In genomic region chr1:156019946-156020292, GRCh38 we compare ENCODE assay signal across 9 cellular contexts. TPM values are rescaled to one million over a fixed set of nuclear protein-coding genes. Genes with fewer than 3 reads are reported as not detected.
DNase-seq lines count a peak whose midpoint lies in the region; ATAC-seq and TF ChIP-seq lines count a peak whose summit lies in the region.
"Had no signal": no experiment of that assay in that cellular context is flagged by ENCODE, and none has a peak within 500 bp of the region (broad histone marks: within the 10 kb centered on the region; RNA-seq: fewer than 3 reads in every experiment).

No MANE protein-coding gene starts in this region.

- TF ChIP-seq CTCF in BJ (IDR thresholded peaks at IDR 0.05; ENCODE audit: insufficient read depth, low read depth, low read length): no peak
- no peak for TF ChIP-seq CTCF in dorsolateral prefrontal cortex (IDR thresholded peaks at IDR 0.05 in 54 of 56, conservative IDR thresholded peaks at IDR 0.05 in 2 of 56; ENCODE audit: low read depth in 1 of 56, partially characterized antibody in 56 of 56)

- POLR2A ChIA-PET in BJ (lab: Charles Lee): interaction anchor here (0.6 kb wide), 1 partner anchor 57 kb away, joined by 8 read pairs; no protein-coding TSS in a partner anchor

- H4K20me1 ChIP-seq in Karpas-422 (ENCODE audit: insufficient read depth, low read depth, low read length): peaks cover 6% of the 10 kb centered on the region; the same call in 1 of the 2 replicates

- H3K4me1 Mint-ChIP-seq in natural killer cell treated with Interleukin-12 subunit alpha and Interleukin-12 subunit beta and Interleukin-15 and Interleukin-18, amount 100 ng/mL, for 72 hours (ENCODE audit: low read depth in 2 of 2): peaks cover 24 to 29% of the 10 kb centered on the region in 2 donors

- H2AFZ ChIP-seq in Karpas-422 (ENCODE audit: low read length): no peak overlapping the region

- peaks cover 24% of the 10 kb centered on the region for H3K36me3 Mint-ChIP-seq in natural killer cell treated with Interleukin-12 subunit alpha and Interleukin-12 subunit beta and Interleukin-15 and Interleukin-18, amount 100 ng/mL, for 72 hours

- H3K27ac ChIP-seq in Karpas-422 (ENCODE audit: low read length) (no peak overlapping the region), dorsolateral prefrontal cortex (peak overlapping the region in 21 of 59 donors; percentile 52 to 92 (median 79))

- H3K4me3 Mint-ChIP-seq in natural killer cell treated with Interleukin-12 subunit alpha and Interleukin-12 subunit beta and Interleukin-15 and Interleukin-18, amount 100 ng/mL, for 72 hours: peak overlapping the region; percentile 93

- peak overlapping the region; percentile 99 for H3K4me2 ChIP-seq in Karpas-422 (ENCODE audit: low read depth, low read length, poor library complexity, severe bottlenecking)

- H3K27me3 Mint-ChIP-seq in natural killer cell treated with Interleukin-12 subunit alpha and Interleukin-12 subunit beta and Interleukin-15 and Interleukin-18, amount 100 ng/mL, for 72 hours: peaks cover under 1 to 3% of the 10 kb centered on the region in 2 donors

- no peaks in the 10 kb centered on the region; the same call in 1 of the 2 replicates for H3K27me3 ChIP-seq in BJ (ENCODE audit: control insufficient read depth, insufficient read depth, low read length)
- no peaks in the 10 kb centered on the region for H3K27me3 ChIP-seq in Karpas-422 (ENCODE audit: low read length)
- no peaks in the 10 kb centered on the region for H3K27me3 ChIP-seq in dorsolateral prefrontal cortex

- no peaks in the 10 kb centered on the region for H3K9me2 ChIP-seq in Karpas-422 (replicated peaks; ENCODE audit: insufficient read depth, low read length)

- H3K4me3 ChIP-seq in BJ (ENCODE audit: low read depth, low read length) (peak overlapping the region; percentile 71), Karpas-422 (ENCODE audit: low read length) (peak overlapping the region; percentile 98), dorsolateral prefrontal cortex (peak overlapping the region; percentile 59 to 96 (median 86))

- no peaks in the 10 kb centered on the region for H3K9me3 Mint-ChIP-seq in natural killer cell treated with Interleukin-12 subunit alpha and Interleukin-12 subunit beta and Interleukin-15 and Interleukin-18, amount 100 ng/mL, for 72 hours

- DNase-seq in BJ (ENCODE audit: low read depth): no peak
- no peak for DNase-seq in Karpas-422
- no peak for DNase-seq in dorsolateral prefrontal cortex
- DNase-seq in natural killer cell treated with Interleukin-12 subunit alpha and Interleukin-12 subunit beta and Interleukin-15 and Interleukin-18, amount 100 ng/mL, for 72 hours (ENCODE audit: low spot score): no peak
- DNase-seq in H4 (ENCODE audit: low spot score): no peak
- no peak for DNase-seq in NCI-H1092 treated with DMSO at 0.1 percent for 48 hours (lab: John Stamatoyannopoulos, UW)
- no peak for DNase-seq in HuH-7.5 (ENCODE audit: low spot score)
- DNase-seq: NCI-H526 had no signal

- peaks cover 12% of the 10 kb centered on the region for H3K4me1 ChIP-seq in Karpas-422 (ENCODE audit: low read length)

- peaks cover 27% of the 10 kb centered on the region for H3K79me2 ChIP-seq in Karpas-422 (ENCODE audit: low read length)

- peak overlapping the region; percentile 91 for H3K9ac ChIP-seq in Karpas-422 (ENCODE audit: low read length)

- intact Hi-C loops in dorsolateral prefrontal cortex (cut with DNase I): loop anchor here in 1 of 2 donors (2.0 kb wide), 1 partner anchor 63 kb away; the partner anchor contains the start of gene MEX3A

- no peaks in the 10 kb centered on the region for H3K9me3 ChIP-seq in Karpas-422 (ENCODE audit: low read length)

- peak overlapping the region; percentile 76 to 80 for H3K27ac Mint-ChIP-seq in natural killer cell treated with Interleukin-12 subunit alpha and Interleukin-12 subunit beta and Interleukin-15 and Interleukin-18, amount 100 ng/mL, for 72 hours

- CTCF ChIA-PET in BJ (lab: Yijun Ruan, JAX): interaction anchor here (1.0 to 1.3 kb wide), 2 partner anchors 33 to 46 kb away, joined by 3 read pairs; no protein-coding TSS in a partner anchor

- no peak for ATAC-seq in natural killer cell treated with Interleukin-12 subunit alpha and Interleukin-12 subunit beta and Interleukin-15 and Interleukin-18, amount 100 ng/mL, for 72 hours
- no peak for ATAC-seq in GM19397 (IDR thresholded peaks at IDR 0.05; ENCODE audit: unreplicated experiment)

- H3K36me3 ChIP-seq in BJ (ENCODE audit: control insufficient read depth, insufficient read depth, low read length) (no peaks in the 10 kb centered on the region), Karpas-422 (ENCODE audit: insufficient read depth, low read length) (peaks cover 10% of the 10 kb centered on the region; the same call in 1 of the 2 replicates)

RNA-seq across cellular contexts. Expression of gene SSR2, which starts 0.8 kb away (rescaled TPM):
- 891 and 935 TPM in 2 replicates for polyA plus RNA-seq in BJ (2011; rRNA removed)
- 171 and 320 TPM in 2 replicates for polyA minus RNA-seq in BJ (2011; rRNA and poly(A)+ RNA removed)
- total RNA-seq in Karpas-422 (2014; rRNA removed; shearing (Covaris generic); ENCODE audit: low replicate concordance): 145 and 205 TPM in 2 replicates
- total RNA-seq in dorsolateral prefrontal cortex: 10 to 100 TPM; 55.2 to 94.2 (median 71.4) TPM
- 100 to 1,000 TPM; 240 to 299 TPM for total RNA-seq in natural killer cell treated with Interleukin-12 subunit alpha and Interleukin-12 subunit beta and Interleukin-15 and Interleukin-18, amount 100 ng/mL, for 72 hours
- 874 and 1,103 TPM in 2 replicates for total RNA-seq in H4 (2014; rRNA removed; shearing (Covaris generic))

RNA-seq across cellular contexts. Expression of gene UBQLN4, which starts 33.7 kb away (rescaled TPM):
- polyA plus RNA-seq in BJ (2011; rRNA removed): 25.7 and 28.3 TPM in 2 replicates
- 23.6 and 36.3 TPM in 2 replicates for polyA minus RNA-seq in BJ (2011; rRNA and poly(A)+ RNA removed)
- 29.1 and 37.9 TPM in 2 replicates for total RNA-seq in Karpas-422 (2014; rRNA removed; shearing (Covaris generic); ENCODE audit: low replicate concordance)
- total RNA-seq in dorsolateral prefrontal cortex: 10 to 100 TPM; 43.3 to 88.3 (median 64.8) TPM
- 10 to 100 TPM; 30.4 to 51.4 TPM for total RNA-seq in natural killer cell treated with Interleukin-12 subunit alpha and Interleukin-12 subunit beta and Interleukin-15 and Interleukin-18, amount 100 ng/mL, for 72 hours
- total RNA-seq in H4 (2014; rRNA removed; shearing (Covaris generic)): 23.0 and 24.4 TPM in 2 replicates

RNA-seq across cellular contexts. Expression of gene LAMTOR2, which starts 34.7 kb away (rescaled TPM):
- 60.0 and 77.4 TPM in 2 replicates for polyA plus RNA-seq in BJ (2011; rRNA removed)
- 23.9 and 33.8 TPM in 2 replicates for polyA minus RNA-seq in BJ (2011; rRNA and poly(A)+ RNA removed)
- total RNA-seq in Karpas-422 (2014; rRNA removed; shearing (Covaris generic); ENCODE audit: low replicate concordance): 106 and 167 TPM in 2 replicates
- total RNA-seq in dorsolateral prefrontal cortex: 10 to 100 TPM; 26.8 to 59.6 (median 43.5) TPM
- total RNA-seq in natural killer cell treated with Interleukin-12 subunit alpha and Interleukin-12 subunit beta and Interleukin-15 and Interleukin-18, amount 100 ng/mL, for 72 hours: 10 to 100 TPM; 34.0 to 35.6 TPM
- total RNA-seq in H4 (2014; rRNA removed; shearing (Covaris generic)): 66.7 and 84.8 TPM in 2 replicates

RNA-seq across cellular contexts. Expression of gene RAB25, which starts 41.0 kb away (rescaled TPM):
- polyA plus RNA-seq in BJ (2011; rRNA removed): not detected in 2 replicates
- not detected in 2 replicates for polyA minus RNA-seq in BJ (2011; rRNA and poly(A)+ RNA removed)
- not detected in 2 replicates for total RNA-seq in Karpas-422 (2014; rRNA removed; shearing (Covaris generic); ENCODE audit: low replicate concordance)
- 1 to 10 TPM in 44 of 120 experiments, under 1 TPM in 36, not detected in 40; 0.44 to 3.3 (median 1.0) TPM for total RNA-seq in dorsolateral prefrontal cortex
- total RNA-seq in natural killer cell treated with Interleukin-12 subunit alpha and Interleukin-12 subunit beta and Interleukin-15 and Interleukin-18, amount 100 ng/mL, for 72 hours: not detected
- total RNA-seq in H4 (2014; rRNA removed; shearing (Covaris generic)): 0.19 TPM in 1 of 2 replicates, not detected in the other

RNA-seq across cellular contexts. Expression of gene ARHGEF2, which starts 41.6 kb away (rescaled TPM):
- polyA plus RNA-seq in BJ (2011; rRNA removed): 130 and 213 TPM in 2 replicates
- 128 and 154 TPM in 2 replicates for polyA minus RNA-seq in BJ (2011; rRNA and poly(A)+ RNA removed)
- total RNA-seq in Karpas-422 (2014; rRNA removed; shearing (Covaris generic); ENCODE audit: low replicate concordance): 85.1 and 207 TPM in 2 replicates
- total RNA-seq in dorsolateral prefrontal cortex: 100 to 1,000 TPM; 113 to 323 (median 165) TPM
- 100 to 1,000 TPM; 205 to 234 TPM for total RNA-seq in natural killer cell treated with Interleukin-12 subunit alpha and Interleukin-12 subunit beta and Interleukin-15 and Interleukin-18, amount 100 ng/mL, for 72 hours
- 57.1 and 64.2 TPM in 2 replicates for total RNA-seq in H4 (2014; rRNA removed; shearing (Covaris generic))
